Comparison of ENCODE assay signal across 33 cellular contexts in genomic region chr20:17202030-17202429, GRCh38. TPM values are rescaled to one million over a fixed set of nuclear protein-coding genes. Genes with fewer than 3 reads are reported as not detected.
"Had no signal": no experiment of that assay in that cellular context is flagged by ENCODE, and none has a peak within 500 bp of the region (broad histone marks: within the 10 kb centered on the region; RNA-seq: fewer than 3 reads in every experiment).

No MANE protein-coding gene starts in this region.

- H3K36me3 Mint-ChIP-seq: activated naive CD4-positive, alpha-beta T cell treated with anti-CD3 and anti-CD28 coated beads, Interleukin-2, amount 10 ng/mL, durations not matched to agents 7 days and 5 days; activated naive CD4-positive, alpha-beta T cell treated with anti-CD3 and anti-CD28 coated beads, Interleukin-2, amount 50 U/mL, for 72 hours; activated naive CD8-positive, alpha-beta T cell treated with anti-CD3 and anti-CD28 coated beads, Interleukin-2, amount 10 ng/mL, durations not matched to agents 7 days and 5 days; brain had no signal

- H3K27ac Mint-ChIP-seq: activated CD4-positive, alpha-beta memory T cell treated with anti-CD3 and anti-CD28 coated beads, Interleukin-2, amount 10 ng/mL, durations not matched to agents 7 days and 5 days; activated CD4-positive, alpha-beta T cell treated with anti-CD3 and anti-CD28 coated beads for 36 hours; activated CD4-positive, alpha-beta T cell treated with anti-CD3 and anti-CD28 coated beads, Interleukin-2, amount 10 ng/mL, durations not matched to agents 24 days and 14 days; activated naive CD4-positive, alpha-beta T cell treated with anti-CD3 and anti-CD28 coated beads, Interleukin-2, amount 10 ng/mL, durations not matched to agents 7 days and 5 days; activated naive CD4-positive, alpha-beta T cell treated with anti-CD3 and anti-CD28 coated beads, Interleukin-2, amount 50 U/mL, for 72 hours; activated naive CD8-positive, alpha-beta T cell treated with anti-CD3 and anti-CD28 coated beads, Interleukin-2, amount 10 ng/mL, durations not matched to agents 7 days and 5 days; activated T-cell treated with anti-CD3 and anti-CD28 coated beads, Interleukin-2, amount 50 U/mL, for 24 hours; activated T-cell treated with anti-CD3 and anti-CD28 coated beads, Interleukin-2, amount 50 U/mL, for 72 hours; brain had no signal

- H3K27ac ChIP-seq: ascending aorta, breast epithelium, cardiac muscle cell, colonic mucosa, epithelial cell of prostate, esophagus squamous epithelium, gastroesophageal sphincter, heart right ventricle had no signal

- DNase-seq: activated CD4-positive, alpha-beta memory T cell treated with anti-CD3 and anti-CD28 coated beads, Interleukin-2, amount 10 ng/mL, durations not matched to agents 7 days and 5 days; activated CD4-positive, alpha-beta T cell treated with anti-CD3 and anti-CD28 coated beads for 36 hours; activated CD4-positive, alpha-beta T cell treated with anti-CD3 and anti-CD28 coated beads, Interleukin-2, amount 10 ng/mL, durations not matched to agents 24 days and 14 days; activated CD4-positive, alpha-beta T cell treated with anti-CD3 and anti-CD28 coated beads, Interleukin-2, amount 50 U/mL, for 4 hours; activated CD4-positive, CD25-positive, alpha-beta regulatory T cell; activated CD4-positive, CD25-positive, alpha-beta regulatory T cell treated with anti-CD3 and anti-CD28 coated beads, Interleukin-2, amount 50 U/mL, for 72 hours; activated CD8-positive, alpha-beta memory T cell treated with anti-CD3 and anti-CD28 coated beads, Interleukin-2, amount 50 U/mL, for 48 hours; activated gamma-delta T cell; activated naive CD4-positive, alpha-beta T cell; activated naive CD4-positive, alpha-beta T cell treated with anti-CD3 and anti-CD28 coated beads, Interleukin-2, amount 10 ng/mL, durations not matched to agents 7 days and 5 days; activated naive CD8-positive, alpha-beta T cell treated with anti-CD3 and anti-CD28 coated beads, Interleukin-2, amount 10 ng/mL, durations not matched to agents 7 days and 5 days; activated T-cell treated with anti-CD3 and anti-CD28 coated beads for 4 hours; activated T-cell treated with anti-CD3 and anti-CD28 coated beads, Interleukin-2, amount 50 U/mL, for 24 hours; activated T-cell treated with anti-CD3 and anti-CD28 coated beads, Interleukin-2, amount 50 U/mL, for 72 hours; central memory CD4-positive, alpha-beta T cell; cerebellar nuclear complex; colonic mucosa; effector CD8-positive, alpha-beta T cell; esophagus squamous epithelium; foreskin melanocyte; heart right ventricle; T-helper 2 cell had no signal

- H3K4me3 ChIP-seq: ascending aorta, breast epithelium, cardiac muscle cell, colonic mucosa, esophagus squamous epithelium, gastroesophageal sphincter, heart right ventricle had no signal

- H3K9me3 ChIP-seq: ascending aorta, breast epithelium, colonic mucosa, esophagus squamous epithelium, gastroesophageal sphincter, heart right ventricle had no signal

- H3K27me3 Mint-ChIP-seq: activated naive CD4-positive, alpha-beta T cell treated with anti-CD3 and anti-CD28 coated beads, Interleukin-2, amount 10 ng/mL, durations not matched to agents 7 days and 5 days; activated naive CD8-positive, alpha-beta T cell treated with anti-CD3 and anti-CD28 coated beads, Interleukin-2, amount 10 ng/mL, durations not matched to agents 7 days and 5 days had no signal

- H3K4me3 Mint-ChIP-seq: activated CD4-positive, alpha-beta memory T cell treated with anti-CD3 and anti-CD28 coated beads, Interleukin-2, amount 10 ng/mL, durations not matched to agents 7 days and 5 days; activated CD4-positive, alpha-beta T cell treated with anti-CD3 and anti-CD28 coated beads for 36 hours; activated CD4-positive, alpha-beta T cell treated with anti-CD3 and anti-CD28 coated beads, Interleukin-2, amount 10 ng/mL, durations not matched to agents 24 days and 14 days; activated naive CD4-positive, alpha-beta T cell treated with anti-CD3 and anti-CD28 coated beads, Interleukin-2, amount 10 ng/mL, durations not matched to agents 7 days and 5 days; activated naive CD8-positive, alpha-beta T cell treated with anti-CD3 and anti-CD28 coated beads, Interleukin-2, amount 10 ng/mL, durations not matched to agents 7 days and 5 days; activated T-cell treated with anti-CD3 and anti-CD28 coated beads, Interleukin-2, amount 50 U/mL, for 24 hours; activated T-cell treated with anti-CD3 and anti-CD28 coated beads, Interleukin-2, amount 50 U/mL, for 72 hours had no signal

- ATAC-seq: activated CD4-positive, alpha-beta T cell treated with anti-CD3 and anti-CD28 coated beads for 36 hours; activated naive CD4-positive, alpha-beta T cell treated with anti-CD3 and anti-CD28 coated beads, Interleukin-2, amount 50 U/mL, for 72 hours; activated T-cell treated with anti-CD3 and anti-CD28 coated beads, Interleukin-2, amount 50 U/mL, for 72 hours; gastroesophageal sphincter; heart right ventricle had no signal

- H3K4me1 ChIP-seq: ascending aorta, breast epithelium, colonic mucosa, esophagus squamous epithelium, gastroesophageal sphincter, heart right ventricle had no signal

- H3K27me3 ChIP-seq: ascending aorta, cardiac muscle cell, colonic mucosa had no signal

- H3K9me3 Mint-ChIP-seq: activated CD4-positive, alpha-beta memory T cell treated with anti-CD3 and anti-CD28 coated beads, Interleukin-2, amount 10 ng/mL, durations not matched to agents 7 days and 5 days; activated CD4-positive, alpha-beta T cell treated with anti-CD3 and anti-CD28 coated beads, Interleukin-2, amount 10 ng/mL, durations not matched to agents 24 days and 14 days; activated naive CD4-positive, alpha-beta T cell treated with anti-CD3 and anti-CD28 coated beads, Interleukin-2, amount 10 ng/mL, durations not matched to agents 7 days and 5 days; activated naive CD8-positive, alpha-beta T cell treated with anti-CD3 and anti-CD28 coated beads, Interleukin-2, amount 10 ng/mL, durations not matched to agents 7 days and 5 days; activated T-cell treated with anti-CD3 and anti-CD28 coated beads, Interleukin-2, amount 50 U/mL, for 24 hours; brain had no signal

- H3K4me1 Mint-ChIP-seq: activated CD4-positive, alpha-beta memory T cell treated with anti-CD3 and anti-CD28 coated beads, Interleukin-2, amount 10 ng/mL, durations not matched to agents 7 days and 5 days; activated CD4-positive, alpha-beta T cell treated with anti-CD3 and anti-CD28 coated beads for 36 hours; activated CD4-positive, alpha-beta T cell treated with anti-CD3 and anti-CD28 coated beads, Interleukin-2, amount 10 ng/mL, durations not matched to agents 24 days and 14 days; activated naive CD4-positive, alpha-beta T cell treated with anti-CD3 and anti-CD28 coated beads, Interleukin-2, amount 10 ng/mL, durations not matched to agents 7 days and 5 days; activated naive CD8-positive, alpha-beta T cell treated with anti-CD3 and anti-CD28 coated beads, Interleukin-2, amount 10 ng/mL, durations not matched to agents 7 days and 5 days; brain had no signal

- H3K36me3 ChIP-seq: ascending aorta, breast epithelium, cardiac muscle cell, colonic mucosa, esophagus squamous epithelium, gastroesophageal sphincter, heart right ventricle had no signal

RNA-seq across cellular contexts. Expression of gene PCSK2, which starts 24.8 kb away (rescaled TPM):
- total RNA-seq: activated CD4-positive, alpha-beta memory T cell treated with anti-CD3 and anti-CD28 coated beads, Interleukin-2, amount 10 ng/mL, durations not matched to agents 7 days and 5 days; activated CD4-positive, alpha-beta T cell treated with anti-CD3 and anti-CD28 coated beads for 36 hours; activated CD4-positive, alpha-beta T cell treated with anti-CD3 and anti-CD28 coated beads, Interleukin-2, amount 10 ng/mL, durations not matched to agents 24 days and 14 days; activated naive CD4-positive, alpha-beta T cell treated with anti-CD3 and anti-CD28 coated beads, Interleukin-2, amount 50 U/mL, for 72 hours; activated naive CD8-positive, alpha-beta T cell treated with anti-CD3 and anti-CD28 coated beads, Interleukin-2, amount 10 ng/mL, durations not matched to agents 7 days and 5 days; activated T-cell treated with anti-CD3 and anti-CD28 coated beads, Interleukin-2, amount 50 U/mL, for 72 hours; ascending aorta; dermis microvascular lymphatic vessel endothelial cell; endothelial cell of umbilical vein; fibroblast of villous mesenchyme; glomerular endothelial cell had no signal
